Comparison of ENCODE assay signal across 33 cellular contexts in the genomic region with DNA sequence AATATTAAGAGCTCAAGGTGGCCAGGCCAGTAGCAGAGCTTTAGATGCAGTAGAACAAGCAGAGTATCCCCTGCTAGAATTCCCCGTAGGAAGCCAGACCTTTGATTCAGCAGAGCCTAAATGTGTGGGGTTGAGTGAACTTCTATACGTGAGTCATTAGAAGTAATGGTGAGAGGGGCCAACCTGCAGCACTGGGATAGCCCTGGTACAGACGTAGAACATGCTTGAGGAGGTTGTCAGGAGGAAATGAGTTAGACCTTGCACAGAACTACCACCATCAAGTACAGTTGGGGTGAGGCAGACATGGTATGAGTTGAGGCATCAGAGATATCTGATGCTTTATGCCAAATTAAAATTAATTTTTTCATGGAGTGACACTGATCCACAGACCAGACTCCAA. TPM values are rescaled to one million over a fixed set of nuclear protein-coding genes. Genes with fewer than 3 reads are reported as not detected.
A peak's percentile ranks its signal among the peaks of the same experiment; 100 is the strongest.
DNase-seq lines count a peak whose midpoint lies in the region; ATAC-seq, FAIRE-seq and TF ChIP-seq lines count a peak whose summit lies in the region.
"Had no signal": no experiment of that assay in that cellular context is flagged by ENCODE, and none has a peak within 500 bp of the region (broad histone marks: within the 10 kb centered on the region; RNA-seq: fewer than 3 reads in every experiment).

No MANE protein-coding gene starts in this region.

- FAIRE-seq in bronchial epithelial cell (lab: Jason Lieb, UNC): no peak
- FAIRE-seq: colon had no signal

- no peaks in the 10 kb centered on the region for H3K27me3 ChIP-seq in bronchial epithelial cell (ENCODE audit: control insufficient read depth, insufficient read depth, low read length)
- H3K27me3 ChIP-seq: cardiac muscle cell, heart left ventricle, right lobe of liver, upper lobe of right lung had no signal

- POLR2A ChIA-PET in activated CD4-positive, alpha-beta T cell treated with anti-CD3 and anti-CD28 coated beads for 36 hours (lab: Charles Lee): no interaction called here

- H3K27me3 Mint-ChIP-seq in activated CD4-positive, alpha-beta T cell treated with anti-CD3 and anti-CD28 coated beads for 36 hours: no peaks in the 10 kb centered on the region
- H3K27me3 Mint-ChIP-seq: stimulated activated memory B cell treated with anti-CD40 and anti-IgM and Interleukin-4, amounts not matched to agents 10 μg/mL and 1 μg/mL and 100 μg/mL, for 72 hours had no signal

- ATAC-seq in activated CD4-positive, alpha-beta T cell treated with anti-CD3 and anti-CD28 coated beads for 36 hours: peak; percentile 36
- ATAC-seq in HG03108 (IDR thresholded peaks at IDR 0.05; ENCODE audit: unreplicated experiment) (no peak), GM18868 (IDR thresholded peaks at IDR 0.05; ENCODE audit: unreplicated experiment) (no peak), HG02571 (IDR thresholded peaks at IDR 0.05; ENCODE audit: unreplicated experiment) (no peak)
- ATAC-seq: activated naive CD4-positive, alpha-beta T cell treated with anti-CD3 and anti-CD28 coated beads, Interleukin-2, amount 50 U/mL, for 72 hours; heart left ventricle; right lobe of liver; stimulated activated memory B cell treated with anti-CD40 and anti-IgM and Interleukin-4, amounts not matched to agents 10 μg/mL and 1 μg/mL and 100 μg/mL, for 72 hours; upper lobe of right lung had no signal

- intact Hi-C loops in activated CD4-positive, alpha-beta T cell treated with anti-CD3 and anti-CD28 coated beads for 36 hours (cut with DNase I, micrococcal nuclease): no loop called here

- H3K9me3 Mint-ChIP-seq in activated CD4-positive, alpha-beta T cell treated with anti-CD3 and anti-CD28 coated beads for 36 hours (ENCODE audit: low read depth): no peaks in the 10 kb centered on the region
- H3K9me3 Mint-ChIP-seq: activated T-helper 2 cell treated with anti-CD3 and anti-CD28 coated beads, Interferon-gamma antibody, Interleukin-2, Interleukin-4, amounts not matched to agents 10 μg/mL and 5 μg/mL and 100 μg/mL, durations not matched to agents 14 hours and 24 hours and 36 hours; CD14-positive monocyte; stimulated activated memory B cell treated with anti-CD40 and anti-IgM and Interleukin-4, amounts not matched to agents 10 μg/mL and 1 μg/mL and 100 μg/mL, for 72 hours had no signal

- no peak for TF ChIP-seq CTCF in bronchial epithelial cell (IDR thresholded peaks at IDR 0.05; ENCODE audit: insufficient read depth, low read length, severe bottlenecking)

- CTCF ChIA-PET in activated CD4-positive, alpha-beta T cell treated with anti-CD3 and anti-CD28 coated beads for 36 hours (lab: Charles Lee): interaction anchor here (0.6 to 1.1 kb wide), 3 partner anchors 18 to 742 kb away, joined by 3 to 4 read pairs (median 3); no protein-coding TSS in a partner anchor

- H3K4me1 Mint-ChIP-seq in activated CD4-positive, alpha-beta T cell treated with anti-CD3 and anti-CD28 coated beads for 36 hours: peaks cover 10% of the 10 kb centered on the region

- no peaks in the 10 kb centered on the region for H3K36me3 Mint-ChIP-seq in activated CD4-positive, alpha-beta T cell treated with anti-CD3 and anti-CD28 coated beads for 36 hours (ENCODE audit: low read depth)
- H3K36me3 Mint-ChIP-seq: activated naive CD4-positive, alpha-beta T cell treated with anti-CD3 and anti-CD28 coated beads, Interleukin-2, amount 50 U/mL, for 72 hours; stimulated activated memory B cell treated with anti-CD40 and anti-IgM and Interleukin-4, amounts not matched to agents 10 μg/mL and 1 μg/mL and 100 μg/mL, for 72 hours had no signal

- DNase-seq in activated CD4-positive, alpha-beta T cell treated with anti-CD3 and anti-CD28 coated beads for 36 hours: no peak
- no peak for DNase-seq in activated CD4-positive, alpha-beta T cell treated with anti-CD3 and anti-CD28 coated beads for 4 hours
- DNase-seq in bronchial epithelial cell (ENCODE audit: low read depth) (peak; percentile 80), kidney tubule cell (ENCODE audit: low spot score) (peak; percentile 33), A172 (ENCODE audit: low spot score) (no peak)
- DNase-seq: 8988T; amygdala; Caco-2; DMS53; effector CD8-positive, alpha-beta T cell; erythroblast; GF-D8; heart left ventricle; midbrain; naive B cell; NCI-H1417; NCI-H2029 treated with DMSO at 0.1 percent for 48 hours; NCI-H345; NCI-H69; PC-9; right lobe of liver; T-helper 2 cell; upper lobe of right lung had no signal

- no peak overlapping the region for H3K4me3 Mint-ChIP-seq in activated CD4-positive, alpha-beta T cell treated with anti-CD3 and anti-CD28 coated beads for 36 hours
- H3K4me3 Mint-ChIP-seq: CD14-positive monocyte; stimulated activated memory B cell treated with anti-CD40 and anti-IgM and Interleukin-4, amounts not matched to agents 10 μg/mL and 1 μg/mL and 100 μg/mL, for 72 hours had no signal

- no peak overlapping the region for H3K27ac Mint-ChIP-seq in activated CD4-positive, alpha-beta T cell treated with anti-CD3 and anti-CD28 coated beads for 36 hours
- H3K27ac Mint-ChIP-seq: activated T-helper 2 cell treated with anti-CD3 and anti-CD28 coated beads, Interferon-gamma antibody, Interleukin-2, Interleukin-4, amounts not matched to agents 10 μg/mL and 5 μg/mL and 100 μg/mL, durations not matched to agents 14 hours and 24 hours and 36 hours; CD14-positive monocyte; stimulated activated memory B cell treated with anti-CD40 and anti-IgM and Interleukin-4, amounts not matched to agents 10 μg/mL and 1 μg/mL and 100 μg/mL, for 72 hours had no signal

- no peak overlapping the region for H3K4me3 ChIP-seq in bronchial epithelial cell (ENCODE audit: low read depth, low read length)
- H3K4me3 ChIP-seq: cardiac muscle cell, heart left ventricle, PC-9, prostate gland, right lobe of liver, upper lobe of right lung had no signal

- no peaks in the 10 kb centered on the region for H3K36me3 ChIP-seq in bronchial epithelial cell (ENCODE audit: control insufficient read depth, insufficient read depth, low read length)
- H3K36me3 ChIP-seq: cardiac muscle cell, prostate gland, right lobe of liver, upper lobe of right lung had no signal

RNA-seq across cellular contexts. Expression of a gene that starts 42.0 kb away (rescaled TPM):
- total RNA-seq in activated CD4-positive, alpha-beta T cell treated with anti-CD3 and anti-CD28 coated beads for 36 hours: under 1 TPM; 0.43 to 0.81 TPM
- total RNA-seq in bronchial epithelial cell: under 0.01 and 0.64 TPM in 2 replicates
- 1.1 TPM in 2 replicates for total RNA-seq in A172 (2014; rRNA removed; shearing (Covaris generic))
- total RNA-seq: Caco-2, cardiac muscle cell had no signal

Comparison
In these comparisons a context has a peak if more than half of its experiments do, and no peak if none do; other contexts are left out.
1. DNase-seq: peak in bronchial epithelial cell (single experiment) and kidney tubule cell (single experiment); none in activated CD4-positive, alpha-beta T cell treated with anti-CD3 and anti-CD28 coated beads for 36 hours (single experiment), activated CD4-positive, alpha-beta T cell treated with anti-CD3 and anti-CD28 coated beads for 4 hours (0 of 2) and A172 (single experiment).